Comparison of ENCODE assay signal across 8 cellular contexts in the genomic region with DNA sequence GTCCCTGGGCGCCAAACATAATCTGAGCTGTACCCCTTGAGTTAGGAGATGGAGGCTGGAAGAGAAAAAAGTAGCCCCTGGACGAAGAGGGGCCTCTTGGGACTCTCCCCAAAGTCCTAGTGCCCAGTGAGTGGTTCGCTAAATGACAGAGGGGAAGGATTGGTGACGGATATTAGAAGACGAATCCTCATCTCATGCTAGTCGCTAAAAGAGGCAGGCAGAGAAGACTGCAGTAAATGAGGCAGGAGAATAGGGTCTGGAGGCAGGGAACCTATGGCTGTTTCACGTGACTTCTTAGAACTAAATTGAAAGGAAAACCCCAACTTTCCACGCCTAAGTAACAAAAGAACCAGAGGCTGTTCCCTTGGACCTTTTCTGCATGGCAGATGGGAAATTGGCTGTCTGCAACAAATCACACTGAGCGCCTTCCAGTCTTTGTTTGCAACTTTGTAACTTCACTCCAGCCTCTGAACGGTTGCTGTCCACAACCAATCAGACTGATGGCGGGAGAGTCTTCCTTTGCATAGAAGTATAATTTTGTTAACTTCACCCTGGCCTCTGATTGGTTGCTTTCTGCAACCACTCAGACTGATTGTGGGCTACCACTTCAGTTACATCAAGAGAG. TPM values are rescaled to one million over a fixed set of nuclear protein-coding genes. Genes with fewer than 3 reads are reported as not detected.
DNase-seq lines count a peak whose midpoint lies in the region; ATAC-seq and TF ChIP-seq lines count a peak whose summit lies in the region.

No MANE protein-coding gene starts in this region.

- H3K4me1 Mint-ChIP-seq in naive B cell: peaks cover 24 to 36% (median 30%) of the 10 kb centered on the region in 3 donors

- no peaks in the 10 kb centered on the region for H3K27me3 Mint-ChIP-seq in naive B cell

- TF ChIP-seq CTCF in C4-2B (conservative IDR thresholded peaks at IDR 0.05): no peak
- no peak for TF ChIP-seq CTCF in ascending aorta (IDR thresholded peaks at IDR 0.05)

- H3K4me3 ChIP-seq in ascending aorta: peak overlapping the region; percentile 79 to 89

- peaks cover 0 to 9% of the 10 kb centered on the region in 2 donors for H3K36me3 Mint-ChIP-seq in naive B cell

- H3K9me3 Mint-ChIP-seq in naive B cell: no peaks in the 10 kb centered on the region

- H3K9me3 ChIP-seq in ascending aorta: no peaks in the 10 kb centered on the region

- intact Hi-C loops in ascending aorta (cut with DNase I) (no loop called here), left colon (cut with DNase I, micrococcal nuclease) (no loop called here)

- H3K4me3 Mint-ChIP-seq in naive B cell: peak overlapping the region; percentile 91 to 100 (median 99)

- H3K36me3 ChIP-seq in ascending aorta: no peaks in the 10 kb centered on the region

- H3K27ac ChIP-seq in C4-2B (peak overlapping the region; percentile 89), ascending aorta (peak overlapping the region; percentile 64 to 69)

- peak overlapping the region; percentile 98 to 100 (median 100) for H3K27ac Mint-ChIP-seq in naive B cell

- H3K27me3 ChIP-seq in ascending aorta: no peaks in the 10 kb centered on the region

- ATAC-seq in HG02885 (IDR thresholded peaks at IDR 0.05; ENCODE audit: poor library complexity, unreplicated experiment): peak; percentile 14
- ATAC-seq in naive B cell (ENCODE audit: low read depth in 2 of 2): no peak
- no peak for ATAC-seq in HG03108 (IDR thresholded peaks at IDR 0.05; ENCODE audit: unreplicated experiment)
- ATAC-seq in HG03159 (IDR thresholded peaks at IDR 0.05; ENCODE audit: unreplicated experiment): no peak
- no peak for ATAC-seq in left colon

- peaks cover 5 to 9% of the 10 kb centered on the region in 2 donors for H3K4me1 ChIP-seq in ascending aorta

- DNase-seq in ascending aorta (ENCODE audit: low spot score in 2 of 2) (no peak), naive B cell (no peak), hepatic stellate cell (ENCODE audit: low spot score) (no peak), left colon (no peak)

RNA-seq across cellular contexts. Expression of gene RBL1, which starts 0.7 kb away (rescaled TPM):
- 1.9 TPM for total RNA-seq in ascending aorta
- 10 to 100 TPM in 1 of 6 donors, 1 to 10 TPM in 5; 3.3 to 15.4 (median 7.0) TPM for polyA plus RNA-seq in naive B cell (ENCODE audit: low read depth in 6 of 6)
- 1 to 10 TPM; 5.2 to 5.6 TPM for total RNA-seq in left colon
